Comparison of ENCODE assay signal across 14 cellular contexts in genomic region chr15:91471410-91471993, GRCh38.
A peak's percentile ranks its signal among the peaks of the same experiment; 100 is the strongest.
DNase-seq lines count a peak whose midpoint lies in the region; ATAC-seq, FAIRE-seq and TF ChIP-seq lines count a peak whose summit lies in the region.
"Had no signal": no experiment of that assay in that cellular context is flagged by ENCODE, and none has a peak within 500 bp of the region (broad histone marks: within the 10 kb centered on the region; RNA-seq: fewer than 3 reads in every experiment).

No MANE protein-coding gene starts in this region.

- H3K27me3 Mint-ChIP-seq in stimulated activated naive CD8-positive, alpha-beta T cell treated with anti-CD3 and anti-CD28 coated beads, Interleukin-15, amount 100 ng/mL, for 72 hours: no peaks in the 10 kb centered on the region
- no peaks in the 10 kb centered on the region for H3K27me3 Mint-ChIP-seq in T-helper 17 cell
- H3K27me3 Mint-ChIP-seq: central memory CD8-positive, alpha-beta T cell had no signal

- no peaks in the 10 kb centered on the region for H3K79me2 ChIP-seq in H1 (ENCODE audit: control insufficient read depth in 1 of 2, insufficient read depth in 2 of 2, low read length in 2 of 2)

- H3K9me3 Mint-ChIP-seq in stimulated activated naive CD8-positive, alpha-beta T cell treated with anti-CD3 and anti-CD28 coated beads, Interleukin-15, amount 100 ng/mL, for 72 hours: no peaks in the 10 kb centered on the region

- no peak overlapping the region for H3K4ac ChIP-seq in H1 (replicated peaks; ENCODE audit: insufficient read length, low read depth, low read length)

- CTCF ChIA-PET in H1 (lab: Charles Lee; ENCODE audit: partially characterized antibody): interaction anchor here (0.8 kb wide), 1 partner anchor 12 kb away, joined by 3 read pairs; no protein-coding TSS in a partner anchor

- ATAC-seq in stimulated activated naive CD8-positive, alpha-beta T cell treated with anti-CD3 and anti-CD28 coated beads, Interleukin-15, Interleukin-2, amounts not matched to agents 100 U/mL and 50 U/mL, for 24 hours: no peak
- no peak for ATAC-seq in stimulated activated naive CD8-positive, alpha-beta T cell treated with anti-CD3 and anti-CD28 coated beads, Interleukin-15, amount 100 ng/mL, for 72 hours
- ATAC-seq in T-helper 17 cell (no peak), GM21737 (IDR thresholded peaks at IDR 0.05; ENCODE audit: unreplicated experiment) (no peak)

- no peak overlapping the region for H3K27ac Mint-ChIP-seq in stimulated activated naive CD8-positive, alpha-beta T cell treated with anti-CD3 and anti-CD28 coated beads, Interleukin-15, amount 100 ng/mL, for 72 hours
- peak overlapping the region; percentile 49 for H3K27ac Mint-ChIP-seq in T-helper 17 cell

- H3K4me3 ChIP-seq in H1 (ENCODE audit: extremely low read depth in 1 of 4, insufficient read depth in 2 of 4, low read depth in 3 of 4, low read length in 4 of 4) (no peak overlapping the region), coronary artery (no peak overlapping the region), small intestine (ENCODE audit: low read depth in 1 of 2, low read length in 2 of 2) (no peak overlapping the region)
- H3K4me3 ChIP-seq: skin epidermis had no signal

- H2BK120ac ChIP-seq in H1 (replicated peaks; ENCODE audit: low read depth, low read length): no peak overlapping the region

- TF ChIP-seq POLR2A in H1 (IDR thresholded peaks at IDR 0.05; ENCODE audit: control extremely low read depth in 1 of 2, low read depth in 2 of 2, low read length in 2 of 2): no peak

- no peak overlapping the region for H2BK12ac ChIP-seq in H1 (ENCODE audit: low read depth, low read length)

- H3K23ac ChIP-seq in H1 (ENCODE audit: insufficient read length): no peak overlapping the region

- H3K4me2 ChIP-seq in H1 (ENCODE audit: insufficient read depth in 1 of 2, low read depth in 2 of 2, low read length in 2 of 2): no peak overlapping the region

- peak; percentile 22 for DNase-seq in stimulated activated naive CD8-positive, alpha-beta T cell treated with anti-CD3 and anti-CD28 coated beads, Interleukin-15, Interleukin-2, amounts not matched to agents 100 U/mL and 50 U/mL, for 24 hours
- no peak for DNase-seq in stimulated activated naive CD8-positive, alpha-beta T cell treated with anti-CD3 and anti-CD28 coated beads, Interleukin-15, amount 100 ng/mL, for 72 hours
- DNase-seq in T-helper 17 cell: no peak
- DNase-seq in H1 (ENCODE audit: low read depth in 1 of 2, low spot score in 2 of 2): no peak
- DNase-seq in coronary artery (ENCODE audit: low spot score): no peak
- no peak for DNase-seq in small intestine
- no peak for DNase-seq in inferior parietal cortex (ENCODE audit: extremely low spot score)
- DNase-seq: DMS153, NCI-H1930, NCI-H69 had no signal

- H3K79me1 ChIP-seq in H1 (ENCODE audit: low read depth, low read length): no peaks in the 10 kb centered on the region

- no peak overlapping the region for H3K9ac ChIP-seq in H1 (replicated peaks in 1 of 4; ENCODE audit: extremely low read depth in 1 of 4, low read depth in 3 of 4, low read length in 3 of 4)

- TF ChIP-seq RAD21 in H1 (IDR thresholded peaks at IDR 0.05 in 1 of 2, conservative IDR thresholded peaks at IDR 0.05 in 1 of 2; ENCODE audit: low read depth in 2 of 2, low read length in 2 of 2): no peak

- POLR2A ChIA-PET in H1 (lab: Charles Lee; ENCODE audit: partially characterized antibody): no interaction called here

- H2BK20ac ChIP-seq in H1 (ENCODE audit: low read length): no peak overlapping the region

- H4K91ac ChIP-seq in H1 (replicated peaks; ENCODE audit: insufficient read length, low read length): no peak overlapping the region

- H2BK15ac ChIP-seq in H1 (ENCODE audit: low read length): no peak overlapping the region

- no peak overlapping the region for H2BK5ac ChIP-seq in H1 (ENCODE audit: low read depth, low read length)

- TF ChIP-seq EP300 in H1 (IDR thresholded peaks at IDR 0.05; ENCODE audit: borderline replicate concordance in 1 of 2, low read depth in 2 of 2, low read length in 2 of 2): no peak

- FAIRE-seq in H1 (lab: Jason Lieb, UNC) (no peak), small intestine (lab: Jason Lieb, UNC) (no peak)
- FAIRE-seq: endometrium had no signal

- no peak for TF ChIP-seq CTCF in H1 (IDR thresholded peaks at IDR 0.05; ENCODE audit: control extremely low read depth in 1 of 3, insufficient read depth in 1 of 3, low read depth in 1 of 3, low read length in 3 of 3)
- TF ChIP-seq CTCF in coronary artery (IDR thresholded peaks at IDR 0.05): no peak

- H4K8ac ChIP-seq in H1 (ENCODE audit: extremely low read depth, insufficient read depth, low read length): peak overlapping the region; percentile 80; the same call in 1 of the 2 replicates

- no peak overlapping the region for H3K56ac ChIP-seq in H1 (replicated peaks; ENCODE audit: insufficient read length, low read depth, low read length)

- no peaks in the 10 kb centered on the region for H3K23me2 ChIP-seq in H1 (ENCODE audit: low read depth, low read length)

- no peak overlapping the region for H2AK5ac ChIP-seq in H1 (ENCODE audit: low read depth, low read length)

- H3K4me3 Mint-ChIP-seq in stimulated activated naive CD8-positive, alpha-beta T cell treated with anti-CD3 and anti-CD28 coated beads, Interleukin-15, amount 100 ng/mL, for 72 hours: peak overlapping the region in 1 of 2 donors; percentile 56
- peak overlapping the region; percentile 2 for H3K4me3 Mint-ChIP-seq in T-helper 17 cell

- H3K18ac ChIP-seq in H1 (ENCODE audit: extremely low read depth, low read length): no peak overlapping the region

- WGBS in H1 (ENCODE audit: extremely low coverage in 1 of 2, insufficient coverage in 1 of 2, insufficient read length in 1 of 2, insufficient replicate concordance in 2 of 2, low coverage in 1 of 2, low lambda C conversion rate in 2 of 2, missing lambda C conversion rate in 1 of 2), 2 experiments: 81% methylated on average over 9 of the region's 9 CpGs; no CpG with 5 or more reads in 1 of the 2 experiments
- WGBS in small intestine, 3 donors: 54 to 61% (median 61%) methylated on average over 9 of the region's 9 CpGs

- no peak overlapping the region for H2AFZ ChIP-seq in H1 (ENCODE audit: low read length)

- peaks cover 45% of the 10 kb centered on the region for H3K4me1 Mint-ChIP-seq in stimulated activated naive CD8-positive, alpha-beta T cell treated with anti-CD3 and anti-CD28 coated beads, Interleukin-15, amount 100 ng/mL, for 72 hours
- peaks cover 39% of the 10 kb centered on the region for H3K4me1 Mint-ChIP-seq in T-helper 17 cell

- no peaks in the 10 kb centered on the region for H3K36me3 Mint-ChIP-seq in T-helper 17 cell (ENCODE audit: low read depth)

- H3K36me3 ChIP-seq in H1 (ENCODE audit: control insufficient read depth in 2 of 4, insufficient read depth in 4 of 4, low read length in 3 of 4) (no peaks in the 10 kb centered on the region), small intestine (ENCODE audit: control insufficient read depth in 2 of 2, insufficient read depth in 2 of 2, low read length in 2 of 2) (no peaks in the 10 kb centered on the region)

- H3K4me1 ChIP-seq in H1 (replicated peaks in 1 of 4; ENCODE audit: control insufficient read depth in 3 of 4, insufficient read depth in 4 of 4, low read length in 3 of 4) (no peaks in the 10 kb centered on the region), small intestine (ENCODE audit: control insufficient read depth in 2 of 2, insufficient read depth in 1 of 2, low read depth in 1 of 2, low read length in 1 of 2) (peaks cover 2 to 5% of the 10 kb centered on the region in 2 donors)

- H4K20me1 ChIP-seq in H1 (replicated peaks in 1 of 2; ENCODE audit: control insufficient read depth in 1 of 2, insufficient read depth in 2 of 2, low read length in 2 of 2): no peaks in the 10 kb centered on the region

- H3K27ac ChIP-seq in H1 (ENCODE audit: low read depth, low read length): no peak overlapping the region
- no peak overlapping the region for H3K27ac ChIP-seq in coronary artery
- no peak overlapping the region for H3K27ac ChIP-seq in small intestine (ENCODE audit: low read depth in 1 of 2, low read length in 1 of 2)

- H3K9me3 ChIP-seq in T-helper 17 cell (ENCODE audit: control insufficient read depth, low read length, poor library complexity, severe bottlenecking) (no peaks in the 10 kb centered on the region), H1 (ENCODE audit: insufficient read depth in 2 of 2, low read depth in 1 of 2, low read length in 1 of 2) (no peaks in the 10 kb centered on the region), small intestine (ENCODE audit: control insufficient read depth, low read depth) (no peaks in the 10 kb centered on the region)

- no peaks in the 10 kb centered on the region for H3K27me3 ChIP-seq in H1 (replicated peaks in 1 of 4; ENCODE audit: control insufficient read depth in 3 of 4, extremely low read depth in 1 of 4, insufficient read depth in 3 of 4, low read length in 3 of 4)
- H3K27me3 ChIP-seq in small intestine (ENCODE audit: control insufficient read depth in 2 of 2, insufficient read depth in 2 of 2, low read length in 2 of 2): no peaks in the 10 kb centered on the region

- no peak overlapping the region for H3K14ac ChIP-seq in H1 (ENCODE audit: insufficient read length)

- H4K5ac ChIP-seq in H1 (ENCODE audit: insufficient read length, low read depth, low read length): no peak overlapping the region

TF ChIP-seq in H1, 55 proteins besides CTCF, POLR2A, EP300 and RAD21:
- TF ChIP-seq SAP30 (IDR thresholded peaks at IDR 0.05; ENCODE audit: insufficient read depth, insufficient replicate concordance, low read length) (no peak), BRCA1 (IDR thresholded peaks at IDR 0.05; ENCODE audit: low read depth, low read length) (no peak), SIX5 (IDR thresholded peaks at IDR 0.05; ENCODE audit: low read depth, low read length) (no peak), GTF2F1 (IDR thresholded peaks at IDR 0.05; ENCODE audit: borderline replicate concordance, low read depth, low read length) (no peak), KDM5A (IDR thresholded peaks at IDR 0.05; ENCODE audit: low read length) (no peak)
